In genomic region chr11:612201-612960, GRCh38 we compare ENCODE assay signal across 8 cellular contexts. TPM values are rescaled to one million over a fixed set of nuclear protein-coding genes. Genes with fewer than 3 reads are reported as not detected.
DNase-seq lines count a peak whose midpoint lies in the region; ATAC-seq and TF ChIP-seq lines count a peak whose summit lies in the region.

No MANE protein-coding gene starts in this region.

- H3K9ac ChIP-seq in PC-3 (ENCODE audit: low read length) = no peak overlapping the region

- H4K20me1 ChIP-seq in PC-3 (ENCODE audit: low read length) = peaks cover 18% of the 10 kb centered on the region

- no peak overlapping the region for H3K4me3 Mint-ChIP-seq in stimulated activated effector memory CD8-positive, alpha-beta T cell treated with anti-CD3 and anti-CD28 coated beads, Interleukin-12 subunit alpha, Interleukin-12 subunit beta, amount 100 ng/mL, for 72 hours

- H3K27ac Mint-ChIP-seq in stimulated activated effector memory CD8-positive, alpha-beta T cell treated with anti-CD3 and anti-CD28 coated beads, Interleukin-12 subunit alpha, Interleukin-12 subunit beta, amount 100 ng/mL, for 72 hours = peak overlapping the region; percentile 87

- no peak overlapping the region for H3K4me2 ChIP-seq in PC-3 (ENCODE audit: low read length)

- H2AFZ ChIP-seq in PC-3 (ENCODE audit: low read length) = no peak overlapping the region

- no peaks in the 10 kb centered on the region for H3K9me3 Mint-ChIP-seq in stimulated activated effector memory CD8-positive, alpha-beta T cell treated with anti-CD3 and anti-CD28 coated beads, Interleukin-12 subunit alpha, Interleukin-12 subunit beta, amount 100 ng/mL, for 72 hours

- peaks cover 82% of the 10 kb centered on the region for H3K36me3 Mint-ChIP-seq in stimulated activated effector memory CD8-positive, alpha-beta T cell treated with anti-CD3 and anti-CD28 coated beads, Interleukin-12 subunit alpha, Interleukin-12 subunit beta, amount 100 ng/mL, for 72 hours

- POLR2A ChIA-PET in PC-3 (lab: Charles Lee; ENCODE audit: unreplicated experiment) = no interaction called here

- H3K27ac ChIP-seq in PC-3 (ENCODE audit: low read length) = no peak overlapping the region
- H3K27ac ChIP-seq in esophagus squamous epithelium = peak overlapping the region; percentile 67 to 98 (median 97)

- ATAC-seq in PC-3 (no peak), HG03457 (IDR thresholded peaks at IDR 0.05; ENCODE audit: unreplicated experiment) (no peak), GM19463 (IDR thresholded peaks at IDR 0.05; ENCODE audit: unreplicated experiment) (no peak)
- no peak for ATAC-seq in stimulated activated effector memory CD8-positive, alpha-beta T cell treated with anti-CD3 and anti-CD28 coated beads, Interleukin-12 subunit alpha, Interleukin-12 subunit beta, amount 100 ng/mL, for 72 hours

- peaks cover 41% of the 10 kb centered on the region for H3K4me1 Mint-ChIP-seq in stimulated activated effector memory CD8-positive, alpha-beta T cell treated with anti-CD3 and anti-CD28 coated beads, Interleukin-12 subunit alpha, Interleukin-12 subunit beta, amount 100 ng/mL, for 72 hours

- H3K27me3 ChIP-seq in PC-3 (ENCODE audit: low read length) (no peaks in the 10 kb centered on the region), esophagus squamous epithelium (no peaks in the 10 kb centered on the region)

- H3K9me2 ChIP-seq in PC-3 (replicated peaks; ENCODE audit: low read length) = no peaks in the 10 kb centered on the region

- 45 to 48% methylated on average over 5 to 6 of the region's 27 CpGs for WGBS in esophagus squamous epithelium, 2 donors

- peak; percentile 37 for DNase-seq in activated CD4-positive, alpha-beta T cell treated with anti-CD3 and anti-CD28 coated beads for 1 hour
- DNase-seq in activated CD4-positive, alpha-beta T cell treated with anti-CD3 and anti-CD28 coated beads, Interleukin-2, amount 50 U/mL, for 1 hour = no peak
- DNase-seq in PC-3 (peak; percentile 53), esophagus squamous epithelium (lab: John Stamatoyannopoulos, UW) (no peak), COLO829 (ENCODE audit: low spot score) (no peak)
- no peak for DNase-seq in stimulated activated effector memory CD8-positive, alpha-beta T cell treated with anti-CD3 and anti-CD28 coated beads, Interleukin-12 subunit alpha, Interleukin-12 subunit beta, amount 100 ng/mL, for 72 hours (ENCODE audit: low spot score in 2 of 2)

- H3K79me2 ChIP-seq in PC-3 (ENCODE audit: low read length) = peaks cover 8% of the 10 kb centered on the region; the same call in 1 of the 2 replicates

- H3K36me3 ChIP-seq in PC-3 (ENCODE audit: low read depth, low read length) = peaks cover 29% of the 10 kb centered on the region
- H3K36me3 ChIP-seq in esophagus squamous epithelium = peaks cover 39 to 72% (median 57%) of the 10 kb centered on the region in 3 donors

- intact Hi-C loops in PC-3 (cut with micrococcal nuclease) (loop anchor here (10.0 kb wide), 1 partner anchor 48 kb away; the partner anchor contains the start of genes LMNTD2 and RASSF7), esophagus squamous epithelium (cut with DNase I) (loop anchor here (5.0 kb wide), 1 partner anchor 35 kb away; the partner anchor contains the start of gene PHRF1)

- H3K9me3 ChIP-seq in PC-3 (ENCODE audit: low read length) (no peaks in the 10 kb centered on the region), esophagus squamous epithelium (no peaks in the 10 kb centered on the region)

- H3K4me1 ChIP-seq in PC-3 (ENCODE audit: insufficient read depth, low read length) (peaks cover 28% of the 10 kb centered on the region), esophagus squamous epithelium (peaks cover 32 to 58% (median 45%) of the 10 kb centered on the region in 3 donors)

- BruUV-seq in PC-3 (replicated peaks; lab: Mats Ljungman, UMichigan) = no TSS peak

- H3K4me3 ChIP-seq in PC-3 (ENCODE audit: low read length) = no peak overlapping the region
- no peak overlapping the region for H3K4me3 ChIP-seq in esophagus squamous epithelium

- TF ChIP-seq POLR2A in esophagus squamous epithelium (IDR thresholded peaks at IDR 0.05) = no peak

- peaks cover 7% of the 10 kb centered on the region for H3F3A ChIP-seq in PC-3 (ENCODE audit: low read length, unreplicated experiment)

- TF ChIP-seq CTCF in PC-3 (conservative IDR thresholded peaks at IDR 0.05; ENCODE audit: low read depth, low read length) = peak; percentile 47
- peak in 2 of 6 experiments; percentile 19 to 37 for TF ChIP-seq CTCF in esophagus squamous epithelium (IDR thresholded peaks at IDR 0.05)

- CTCF ChIA-PET in PC-3 (lab: Charles Lee) = no interaction called here

RNA-seq across cellular contexts. Expression of gene IRF7, which starts 3.4 kb away (rescaled TPM):
- total RNA-seq in PC-3 (2014; rRNA removed) (80.8 and 95.7 TPM in 2 replicates), esophagus squamous epithelium (10 to 100 TPM; 16.9 to 26.3 (median 20.2) TPM)

RNA-seq across cellular contexts. Expression of gene CDHR5, which starts 12.4 kb away (rescaled TPM):
- not detected in 2 replicates for total RNA-seq in PC-3 (2014; rRNA removed)
- not detected for total RNA-seq in esophagus squamous epithelium

RNA-seq across cellular contexts. Expression of gene SCT, which starts 14.6 kb away (rescaled TPM):
- total RNA-seq in PC-3 (2014; rRNA removed) (2.2 TPM in 1 of 2 replicates, not detected in the other), esophagus squamous epithelium (1 to 10 TPM in 1 of 4 donors, not detected in 3; 5.3 TPM)

RNA-seq across cellular contexts. Expression of gene DRD4, which starts 24.7 kb away (rescaled TPM):
- 0.11 TPM in 1 of 2 replicates, not detected in the other for total RNA-seq in PC-3 (2014; rRNA removed)
- total RNA-seq in esophagus squamous epithelium = under 1 TPM in 1 of 4 donors, not detected in 3; 0.76 TPM

RNA-seq across cellular contexts. Expression of gene PHRF1, which starts 36.1 kb away (rescaled TPM):
- total RNA-seq in PC-3 (2014; rRNA removed) (41.4 and 52.4 TPM in 2 replicates), esophagus squamous epithelium (10 to 100 TPM; 11.7 to 30.6 (median 24.2) TPM)

Comparison
In these comparisons a context has a peak if more than half of its experiments do, and no peak if none do; other contexts are left out.
1. DNase-seq: peak in activated CD4-positive, alpha-beta T cell treated with anti-CD3 and anti-CD28 coated beads for 1 hour (single experiment) and PC-3 (single experiment); none in activated CD4-positive, alpha-beta T cell treated with anti-CD3 and anti-CD28 coated beads, Interleukin-2, amount 50 U/mL, for 1 hour (single experiment), esophagus squamous epithelium (single experiment), stimulated activated effector memory CD8-positive, alpha-beta T cell treated with anti-CD3 and anti-CD28 coated beads, Interleukin-12 subunit alpha, Interleukin-12 subunit beta, amount 100 ng/mL, for 72 hours (0 of 2) and COLO829 (single experiment).